30 cellular contexts compared by ENCODE assay signal in genomic region chr10:77339156-77339555, GRCh38.
"Had no signal": no experiment of that assay in that cellular context is flagged by ENCODE, and none has a peak within 500 bp of the region (broad histone marks: within the 10 kb centered on the region; RNA-seq: fewer than 3 reads in every experiment).

No MANE protein-coding gene starts in this region.

- H3K27me3 ChIP-seq: adrenal gland, ascending aorta, body of pancreas, brain microvascular endothelial cell, breast epithelium had no signal

- DNase-seq: activated effector memory CD4-positive, alpha-beta T cell treated with anti-CD3 and anti-CD28 coated beads, Interleukin-2, amount 50 U/mL, for 16 hours; activated effector memory CD4-positive, alpha-beta T cell treated with Interleukin-2 at 50 U/mL for 16 hours; activated gamma-delta T cell; activated gamma-delta T cell treated with Interleukin-2 at 50 U/mL for 16 hours; activated naive CD4-positive, alpha-beta T cell; activated naive CD4-positive, alpha-beta T cell treated with anti-CD3 and anti-CD28 coated beads for 36 hours; activated naive CD4-positive, alpha-beta T cell treated with anti-CD3 and anti-CD28 coated beads, Interleukin-2, amount 10 ng/mL, durations not matched to agents 7 days and 5 days; activated naive CD4-positive, alpha-beta T cell treated with Interleukin-2 at 50 U/mL for 16 hours; activated naive CD8-positive, alpha-beta T cell treated with anti-CD3 and anti-CD28 coated beads for 36 hours; activated naive CD8-positive, alpha-beta T cell treated with anti-CD3 and anti-CD28 coated beads, Interleukin-2, amount 10 ng/mL, durations not matched to agents 7 days and 5 days; activated naive CD8-positive, alpha-beta T cell treated with anti-CD3 and anti-CD28 coated beads, Interleukin-2, amount 50 U/mL, for 24 hours; activated T-cell treated with anti-CD3 and anti-CD28 coated beads, Interleukin-2, amount 50 U/mL, for 1 hour; activated T-cell treated with anti-CD3 and anti-CD28 coated beads, Interleukin-2, amount 50 U/mL, for 24 hours; activated T-cell treated with anti-CD3 and anti-CD28 coated beads, Interleukin-2, amount 50 U/mL, for 4 hours; activated T-cell treated with anti-CD3 and anti-CD28 coated beads, Interleukin-2, amount 50 U/mL, for 48 hours; activated T-cell treated with anti-CD3 and anti-CD28 coated beads, Interleukin-2, amount 50 U/mL, for 72 hours; adrenal gland; amniotic stem cell; amygdala; aorta; body of pancreas; brain microvascular endothelial cell; central memory CD4-positive, alpha-beta T cell; cerebellar nuclear complex had no signal

- H3K9me3 ChIP-seq: adrenal gland, ascending aorta, body of pancreas had no signal

- ATAC-seq: activated naive CD4-positive, alpha-beta T cell treated with anti-CD3 and anti-CD28 coated beads, Interleukin-2, amount 50 U/mL, for 72 hours; activated naive CD8-positive, alpha-beta T cell treated with anti-CD3 and anti-CD28 coated beads, Interleukin-2, amount 50 U/mL, for 24 hours; activated T-cell treated with anti-CD3 and anti-CD28 coated beads, Interleukin-2, amount 50 U/mL, for 4 hours; activated T-cell treated with anti-CD3 and anti-CD28 coated beads, Interleukin-2, amount 50 U/mL, for 72 hours; activated T-helper 17 cell treated with anti-CD3 and anti-CD28 coated beads, Interleukin-2, amount 50 U/mL, for 72 hours; body of pancreas had no signal

- H3K4me1 ChIP-seq: adrenal gland, breast epithelium had no signal

- FAIRE-seq: astrocyte had no signal

- H3K27ac ChIP-seq: adrenal gland, ascending aorta, body of pancreas, brain microvascular endothelial cell, breast epithelium, cardiac muscle cell had no signal

- H3K4me3 ChIP-seq: adrenal gland, ascending aorta, body of pancreas, breast epithelium, cardiac muscle cell had no signal

- H3K36me3 ChIP-seq: adrenal gland, ascending aorta, brain microvascular endothelial cell, breast epithelium, cardiac muscle cell had no signal
